8 cellular contexts compared by ENCODE assay signal in genomic region chr14:20631821-20632389, GRCh38. TPM values are rescaled to one million over a fixed set of nuclear protein-coding genes. Genes with fewer than 3 reads are reported as not detected.
DNase-seq lines count a peak whose midpoint lies in the region; ATAC-seq lines count a peak whose summit lies in the region.

No MANE protein-coding gene starts in this region.

- H3K9ac ChIP-seq in duodenal mucosa (ENCODE audit: low read depth in 1 of 2, low read length in 2 of 2): peak overlapping the region in 1 of 2 donors; percentile 16

- H3K27me3 ChIP-seq in duodenal mucosa (ENCODE audit: control insufficient read depth in 1 of 2, insufficient read depth in 2 of 2, low read length in 2 of 2) (peaks cover 5 to 13% of the 10 kb centered on the region in 2 donors), thymus (ENCODE audit: control insufficient read depth, insufficient read depth) (peaks cover 41% of the 10 kb centered on the region)

- peaks cover 50% of the 10 kb centered on the region for H3K27me3 Mint-ChIP-seq in activated T-cell treated with anti-CD3 and anti-CD28 coated beads, Interleukin-2, amount 50 U/mL, for 4 hours (ENCODE audit: low read depth)

- H3K36me3 ChIP-seq in duodenal mucosa (ENCODE audit: control insufficient read depth in 1 of 2, insufficient read depth in 2 of 2, low read length in 2 of 2) (no peaks in the 10 kb centered on the region), thymus (ENCODE audit: control insufficient read depth, insufficient read depth) (no peaks in the 10 kb centered on the region)

- peak in 1 of 2 donors; percentile 3 for ATAC-seq in activated T-cell treated with anti-CD3 and anti-CD28 coated beads, Interleukin-2, amount 50 U/mL, for 4 hours
- no peak for ATAC-seq in HG02981 (IDR thresholded peaks at IDR 0.05; ENCODE audit: unreplicated experiment)

- H3K27ac ChIP-seq in duodenal mucosa (ENCODE audit: low read depth, low read length) (no peak overlapping the region), thymus (ENCODE audit: low read depth) (no peak overlapping the region)

- peaks cover 50% of the 10 kb centered on the region for H3K4me1 Mint-ChIP-seq in activated T-cell treated with anti-CD3 and anti-CD28 coated beads, Interleukin-2, amount 50 U/mL, for 4 hours (ENCODE audit: low read depth)

- H3K4me3 Mint-ChIP-seq in activated T-cell treated with anti-CD3 and anti-CD28 coated beads, Interleukin-2, amount 50 U/mL, for 4 hours: peak overlapping the region; percentile 82

- no peak for DNase-seq in activated T-cell treated with anti-CD3 and anti-CD28 coated beads, Interleukin-2, amount 50 U/mL, for 4 hours
- DNase-seq in activated T-cell treated with anti-CD3 and anti-CD28 coated beads for 4 hours: no peak
- DNase-seq in RPMI8226: peak; percentile 55
- DNase-seq in lung microvascular endothelial cell (ENCODE audit: low read depth in 2 of 2): peak; percentile 66 to 73
- DNase-seq in T1000 (lab: John Stamatoyannopoulos, UW): no peak

- WGBS in thymus: 3% methylated on average over 19 of the region's 19 CpGs

- H3K36me3 Mint-ChIP-seq in activated T-cell treated with anti-CD3 and anti-CD28 coated beads, Interleukin-2, amount 50 U/mL, for 4 hours (ENCODE audit: insufficient read depth): no peaks in the 10 kb centered on the region

- peaks cover 15 to 25% of the 10 kb centered on the region in 2 donors for H3K4me1 ChIP-seq in duodenal mucosa (ENCODE audit: control insufficient read depth in 1 of 2, insufficient read depth in 2 of 2, low read length in 2 of 2)
- peaks cover 4% of the 10 kb centered on the region for H3K4me1 ChIP-seq in thymus (ENCODE audit: control insufficient read depth, insufficient read depth, low read length)

- H3K9me3 ChIP-seq in duodenal mucosa (ENCODE audit: control insufficient read depth in 1 of 2, low read length in 2 of 2) (no peaks in the 10 kb centered on the region), thymus (ENCODE audit: control insufficient read depth) (peaks cover 4% of the 10 kb centered on the region)

- peak overlapping the region; percentile 61 to 70 for H3K4me3 ChIP-seq in duodenal mucosa (ENCODE audit: low read depth in 1 of 2, low read length in 2 of 2)
- peak overlapping the region; percentile 35 for H3K4me3 ChIP-seq in thymus (ENCODE audit: low read length)

- H3K9me3 Mint-ChIP-seq in activated T-cell treated with anti-CD3 and anti-CD28 coated beads, Interleukin-2, amount 50 U/mL, for 4 hours: peaks cover 6% of the 10 kb centered on the region

RNA-seq across cellular contexts. Expression of gene OR6S1, which starts 9.6 kb away (rescaled TPM):
- not detected for total RNA-seq in activated T-cell treated with anti-CD3 and anti-CD28 coated beads, Interleukin-2, amount 50 U/mL, for 4 hours
- total RNA-seq in lung microvascular endothelial cell: not detected in 2 replicates
- polyA plus RNA-seq in thymus: not detected

RNA-seq across cellular contexts. Expression of gene RNASE12, which starts 40.7 kb away (rescaled TPM):
- not detected for total RNA-seq in activated T-cell treated with anti-CD3 and anti-CD28 coated beads, Interleukin-2, amount 50 U/mL, for 4 hours
- total RNA-seq in lung microvascular endothelial cell: not detected in 2 replicates
- not detected for polyA plus RNA-seq in thymus

RNA-seq across cellular contexts. Expression of gene RNASE11, which starts 44.1 kb away (rescaled TPM):
- not detected for total RNA-seq in activated T-cell treated with anti-CD3 and anti-CD28 coated beads, Interleukin-2, amount 50 U/mL, for 4 hours
- not detected in 2 replicates for total RNA-seq in lung microvascular endothelial cell
- 0.02 TPM for polyA plus RNA-seq in thymus

RNA-seq across cellular contexts. Expression of gene RNASE4, which starts 52.5 kb away (rescaled TPM):
- under 1 TPM; 0.08 to 0.18 (median 0.15) TPM for total RNA-seq in activated T-cell treated with anti-CD3 and anti-CD28 coated beads, Interleukin-2, amount 50 U/mL, for 4 hours
- 10.5 and 12.4 TPM in 2 replicates for total RNA-seq in lung microvascular endothelial cell
- 25.4 TPM for polyA plus RNA-seq in thymus

RNA-seq across cellular contexts. Expression of gene ANG, which starts 56.7 kb away (rescaled TPM):
- under 1 TPM in 1 of 3 donors, not detected in 2; 0.19 TPM for total RNA-seq in activated T-cell treated with anti-CD3 and anti-CD28 coated beads, Interleukin-2, amount 50 U/mL, for 4 hours
- 5.2 and 7.2 TPM in 2 replicates for total RNA-seq in lung microvascular endothelial cell
- polyA plus RNA-seq in thymus: 9.1 TPM

Comparison
In these comparisons a context has a peak if more than half of its experiments do, and no peak if none do; other contexts are left out.
1. DNase-seq: peak in RPMI8226 (single experiment) and lung microvascular endothelial cell (2 of 2); none in activated T-cell treated with anti-CD3 and anti-CD28 coated beads, Interleukin-2, amount 50 U/mL, for 4 hours (single experiment), activated T-cell treated with anti-CD3 and anti-CD28 coated beads for 4 hours (single experiment) and T1000 (single experiment).